Comparison of ENCODE assay signal across 10 cellular contexts in the genomic region with DNA sequence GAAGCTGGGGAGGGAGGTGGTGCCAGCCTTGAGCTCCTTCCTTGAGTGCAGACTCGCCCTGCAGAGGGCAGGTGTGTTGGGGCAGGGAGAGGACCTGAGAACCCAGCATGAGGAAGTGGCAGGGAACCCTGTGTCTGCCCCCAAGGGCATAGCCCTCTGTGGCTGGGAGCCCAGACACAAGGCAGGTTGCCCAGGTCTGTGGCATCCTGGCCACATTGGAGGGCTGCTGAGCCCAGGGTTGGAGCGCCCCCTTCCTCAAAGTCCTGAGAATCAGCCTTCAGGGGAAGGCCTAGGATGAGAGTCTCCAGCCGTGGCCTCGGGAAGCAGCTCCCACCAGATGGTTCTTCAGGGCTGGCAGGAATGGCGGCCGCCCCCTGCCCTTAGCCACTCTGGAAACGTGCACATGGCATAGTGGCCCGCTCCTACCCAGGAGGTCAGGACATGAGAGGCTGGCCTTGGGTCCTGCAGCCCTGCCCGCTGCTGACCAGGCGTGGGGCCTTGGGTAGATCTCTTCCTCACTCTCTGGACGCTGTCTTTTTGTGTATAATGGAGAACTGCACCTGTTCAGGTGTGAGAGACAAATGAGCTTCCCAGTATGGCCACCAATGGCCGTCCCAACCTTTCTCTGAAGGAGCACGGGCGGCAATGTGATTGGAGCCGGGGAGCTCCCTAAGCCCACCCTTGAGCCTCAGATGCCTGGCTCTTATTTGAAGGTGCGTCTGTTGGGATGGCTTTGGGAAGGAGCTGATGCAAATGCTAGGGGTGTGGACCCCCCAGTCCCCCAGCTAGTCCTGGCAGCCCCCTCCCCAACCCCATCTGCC. TPM values are rescaled to one million over a fixed set of nuclear protein-coding genes. Genes with fewer than 3 reads are reported as not detected.
DNase-seq lines count a peak whose midpoint lies in the region; ATAC-seq and TF ChIP-seq lines count a peak whose summit lies in the region.
"Had no signal": no experiment of that assay in that cellular context is flagged by ENCODE, and none has a peak within 500 bp of the region (broad histone marks: within the 10 kb centered on the region; RNA-seq: fewer than 3 reads in every experiment).

No MANE protein-coding gene starts in this region.

- H3K9me3 ChIP-seq in endodermal cell (ENCODE audit: control insufficient read depth, low read length) = no peaks in the 10 kb centered on the region

- no peak overlapping the region for H3K9ac ChIP-seq in endodermal cell (ENCODE audit: extremely low read depth, low read length, poor library complexity, severe bottlenecking)

- H3K36me3 Mint-ChIP-seq in endodermal cell (ENCODE audit: low read depth) = no peaks in the 10 kb centered on the region
- H3K36me3 Mint-ChIP-seq in stimulated activated effector memory CD8-positive, alpha-beta T cell treated with anti-CD3 and anti-CD28 coated beads, Interleukin-12 subunit alpha, Interleukin-12 subunit beta, amount 100 ng/mL, for 72 hours = peaks cover 49% of the 10 kb centered on the region

- H3K9me3 Mint-ChIP-seq in endodermal cell = no peaks in the 10 kb centered on the region
- no peaks in the 10 kb centered on the region for H3K9me3 Mint-ChIP-seq in stimulated activated effector memory CD8-positive, alpha-beta T cell treated with anti-CD3 and anti-CD28 coated beads, Interleukin-12 subunit alpha, Interleukin-12 subunit beta, amount 100 ng/mL, for 72 hours
- H3K9me3 Mint-ChIP-seq: neural crest cell had no signal

- DNase-seq in activated gamma-delta T cell treated with Interleukin-2 at 50 U/mL for 16 hours (peak; percentile 45), activated gamma-delta T cell (lab: John Stamatoyannopoulos, UW) (no peak), NCI-H446 treated with DMSO at 0.1 percent for 48 hours (lab: John Stamatoyannopoulos, UW) (peak; percentile 31), endodermal cell (peak; percentile 87), NCI-H1105 (lab: John Stamatoyannopoulos, UW) (no peak)
- no peak for DNase-seq in stimulated activated effector memory CD8-positive, alpha-beta T cell treated with anti-CD3 and anti-CD28 coated beads, Interleukin-12 subunit alpha, Interleukin-12 subunit beta, amount 100 ng/mL, for 72 hours (ENCODE audit: low spot score in 2 of 2)
- DNase-seq: central memory CD4-positive, alpha-beta T cell had no signal

- ATAC-seq in stimulated activated effector memory CD8-positive, alpha-beta T cell treated with anti-CD3 and anti-CD28 coated beads, Interleukin-12 subunit alpha, Interleukin-12 subunit beta, amount 100 ng/mL, for 72 hours = no peak
- ATAC-seq in HG02981 (IDR thresholded peaks at IDR 0.05; ENCODE audit: unreplicated experiment) = no peak
- ATAC-seq in GM18868 (IDR thresholded peaks at IDR 0.05; ENCODE audit: unreplicated experiment) = no peak

- no peaks in the 10 kb centered on the region for H3K27me3 ChIP-seq in endodermal cell (ENCODE audit: control insufficient read depth, insufficient read depth, low read length, poor library complexity, severe bottlenecking)

- H3K36me3 ChIP-seq in endodermal cell (ENCODE audit: control insufficient read depth, insufficient read depth, low read length) = no peaks in the 10 kb centered on the region

- H3K4me3 Mint-ChIP-seq in endodermal cell = no peak overlapping the region
- no peak overlapping the region for H3K4me3 Mint-ChIP-seq in stimulated activated effector memory CD8-positive, alpha-beta T cell treated with anti-CD3 and anti-CD28 coated beads, Interleukin-12 subunit alpha, Interleukin-12 subunit beta, amount 100 ng/mL, for 72 hours

- no peak overlapping the region for H3K4me3 ChIP-seq in endodermal cell (ENCODE audit: low read length)

- 85 to 88% methylated on average over 10 to 16 of the region's 16 CpGs for WGBS in endodermal cell (ENCODE audit: insufficient coverage in 1 of 2, insufficient read length in 1 of 2), 2 experiments

- H3K4me1 ChIP-seq in endodermal cell (ENCODE audit: control insufficient read depth, insufficient read depth, low read length) = no peaks in the 10 kb centered on the region

- H3K27ac ChIP-seq in endodermal cell (ENCODE audit: low read depth, low read length) = no peak overlapping the region

- peaks cover 18% of the 10 kb centered on the region for H3K4me1 Mint-ChIP-seq in endodermal cell
- H3K4me1 Mint-ChIP-seq in stimulated activated effector memory CD8-positive, alpha-beta T cell treated with anti-CD3 and anti-CD28 coated beads, Interleukin-12 subunit alpha, Interleukin-12 subunit beta, amount 100 ng/mL, for 72 hours = peaks cover 69% of the 10 kb centered on the region

- no peaks in the 10 kb centered on the region for H3K27me3 Mint-ChIP-seq in endodermal cell (ENCODE audit: insufficient read depth)

- H3K27ac Mint-ChIP-seq in endodermal cell = no peak overlapping the region
- peak overlapping the region; percentile 85 for H3K27ac Mint-ChIP-seq in stimulated activated effector memory CD8-positive, alpha-beta T cell treated with anti-CD3 and anti-CD28 coated beads, Interleukin-12 subunit alpha, Interleukin-12 subunit beta, amount 100 ng/mL, for 72 hours

- TF ChIP-seq CTCF in endodermal cell (conservative IDR thresholded peaks at IDR 0.05) = peak; percentile 74

RNA-seq across cellular contexts. Expression of a gene that starts 4.5 kb away (rescaled TPM):
- 10 to 100 TPM; 11.1 to 12.6 TPM for total RNA-seq in endodermal cell
- 2.0 TPM for polyA plus RNA-seq in endodermal cell (2013, experiment 1 of 2)
- polyA plus RNA-seq in endodermal cell (2013, experiment 2 of 2) = 1.7 TPM

RNA-seq across cellular contexts. Expression of a gene that starts 29.4 kb away (rescaled TPM):
- 10 to 100 TPM; 39.7 to 43.8 TPM for total RNA-seq in endodermal cell
- 33.1 TPM for polyA plus RNA-seq in endodermal cell (2013, experiment 1 of 2)
- 32.7 TPM for polyA plus RNA-seq in endodermal cell (2013, experiment 2 of 2)

RNA-seq across cellular contexts. Expression of a gene that starts 38.6 kb away (rescaled TPM):
- 10 to 100 TPM; 44.5 to 48.7 TPM for total RNA-seq in endodermal cell
- 48.7 TPM for polyA plus RNA-seq in endodermal cell (2013, experiment 1 of 2)
- polyA plus RNA-seq in endodermal cell (2013, experiment 2 of 2) = 44.3 TPM

RNA-seq across cellular contexts. Expression of a gene that starts 46.0 kb away (rescaled TPM):
- total RNA-seq in endodermal cell = 10 to 100 TPM; 24.7 to 32.4 TPM
- 20.7 TPM for polyA plus RNA-seq in endodermal cell (2013, experiment 1 of 2)
- 18.3 TPM for polyA plus RNA-seq in endodermal cell (2013, experiment 2 of 2)

Comparison
In these comparisons a context has a peak if more than half of its experiments do, and no peak if none do; other contexts are left out.
1. DNase-seq: peak in activated gamma-delta T cell treated with Interleukin-2 at 50 U/mL for 16 hours (single experiment), NCI-H446 treated with DMSO at 0.1 percent for 48 hours (single experiment) and endodermal cell (single experiment); none in activated gamma-delta T cell (single experiment), stimulated activated effector memory CD8-positive, alpha-beta T cell treated with anti-CD3 and anti-CD28 coated beads, Interleukin-12 subunit alpha, Interleukin-12 subunit beta, amount 100 ng/mL, for 72 hours (0 of 2) and NCI-H1105 (single experiment).